Comparison of ENCODE assay signal across 8 cellular contexts in the genomic region with DNA sequence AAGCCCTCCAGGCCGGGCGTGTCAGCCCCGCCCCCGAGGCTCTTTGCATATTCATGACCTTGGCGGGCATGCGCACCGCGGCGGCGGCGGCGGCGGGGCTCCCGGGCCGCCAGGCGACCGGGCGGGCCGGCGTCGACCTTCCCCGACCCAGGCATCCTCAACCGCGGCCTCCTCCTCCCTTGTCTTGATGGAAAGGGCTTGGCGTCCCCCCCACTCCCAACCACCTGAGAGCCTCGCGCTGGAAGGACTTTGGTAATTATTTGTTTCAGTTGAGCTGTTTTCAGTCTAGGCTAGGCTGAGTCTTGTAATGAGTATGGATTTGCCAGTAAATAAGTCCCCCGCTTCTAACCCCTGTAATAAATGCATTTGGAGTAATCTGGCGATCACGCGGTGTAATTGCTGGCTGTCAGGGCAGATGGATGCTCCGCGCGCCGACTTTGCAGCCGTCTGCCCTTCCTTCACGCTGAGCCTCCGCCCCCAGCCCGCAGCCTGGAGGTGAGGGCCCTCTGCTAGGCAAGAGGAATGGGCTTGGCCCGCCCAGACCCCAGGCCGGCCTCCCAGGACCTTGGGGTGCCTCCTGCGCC. TPM values are rescaled to one million over a fixed set of nuclear protein-coding genes. Genes with fewer than 3 reads are reported as not detected.
DNase-seq lines count a peak whose midpoint lies in the region; TF ChIP-seq lines count a peak whose summit lies in the region.

No MANE protein-coding gene starts in this region.

- H3K9me2 ChIP-seq in Loucy (replicated peaks; ENCODE audit: low read depth, low read length) = no peaks in the 10 kb centered on the region

- H3K4me3 ChIP-seq in Loucy (ENCODE audit: low read length, poor library complexity, severe bottlenecking) = peak overlapping the region; percentile 35
- peak overlapping the region; percentile 36 for H3K4me3 ChIP-seq in ectodermal cell (ENCODE audit: insufficient read depth, low read depth, low read length)
- H3K4me3 ChIP-seq in mucosa of rectum (ENCODE audit: low read length in 2 of 2) = peak overlapping the region; percentile 14 to 63
- H3K4me3 ChIP-seq in HAP-1 = no peak overlapping the region

- H3K4me2 ChIP-seq in Loucy (ENCODE audit: low read depth, low read length, poor library complexity, severe bottlenecking) = peak overlapping the region; percentile 24

- H3K4me1 ChIP-seq in Loucy (ENCODE audit: insufficient read depth, low read length, poor library complexity, severe bottlenecking) = no peaks in the 10 kb centered on the region
- peaks cover 26% of the 10 kb centered on the region for H3K4me1 ChIP-seq in ectodermal cell (ENCODE audit: control insufficient read depth, insufficient read depth, low read length)
- H3K4me1 ChIP-seq in mucosa of rectum (ENCODE audit: control insufficient read depth in 2 of 2, insufficient read depth in 2 of 2, low read length in 2 of 2) = peaks cover 0 to 6% of the 10 kb centered on the region in 2 donors
- no peaks in the 10 kb centered on the region for H3K4me1 ChIP-seq in HAP-1

- whole genome bisulfite sequencing in ectodermal cell, 2 experiments = 3% methylated on average over 41 to 42 of the region's 42 CpGs

- no peak overlapping the region for H2AFZ ChIP-seq in Loucy (ENCODE audit: low read length)

- H4K20me1 ChIP-seq in Loucy (ENCODE audit: insufficient read depth, low read length, poor library complexity, severe bottlenecking) = no peaks in the 10 kb centered on the region

- in situ Hi-C loops in Caki2 (cut with HindIII; ENCODE audit: low pct_unique_long_range_greater_than_20kb, low sequenced_read_pairs) (no loop called here), HAP-1 (cut with MboI; ENCODE audit: low sequenced_read_pairs) (no loop called here)

- H3K27ac ChIP-seq in ectodermal cell (ENCODE audit: insufficient read depth, low read depth, low read length, poor library complexity, severe bottlenecking) = no peak overlapping the region
- no peak overlapping the region for H3K27ac ChIP-seq in mucosa of rectum (ENCODE audit: low read depth in 2 of 2, low read length in 2 of 2)

- H3K36me3 ChIP-seq in Loucy (ENCODE audit: insufficient read depth, low read length) = no peaks in the 10 kb centered on the region
- no peaks in the 10 kb centered on the region for H3K36me3 ChIP-seq in ectodermal cell (ENCODE audit: control insufficient read depth, insufficient read depth, low read length)
- H3K36me3 ChIP-seq in mucosa of rectum (ENCODE audit: control insufficient read depth in 2 of 2, insufficient read depth in 2 of 2, low read length in 2 of 2) = no peaks in the 10 kb centered on the region
- H3K36me3 ChIP-seq in HAP-1 (replicated peaks) = no peaks in the 10 kb centered on the region

- H3K9ac ChIP-seq in Loucy (ENCODE audit: low read depth, low read length, poor library complexity, severe bottlenecking) (no peak overlapping the region), mucosa of rectum (ENCODE audit: low read depth in 1 of 2, low read length in 2 of 2) (no peak overlapping the region)

- no peaks in the 10 kb centered on the region for H3F3A ChIP-seq in Loucy (ENCODE audit: low read depth)

- H3K9me3 ChIP-seq in Loucy (ENCODE audit: insufficient read depth, low read depth, low read length) = no peaks in the 10 kb centered on the region
- no peaks in the 10 kb centered on the region for H3K9me3 ChIP-seq in ectodermal cell (ENCODE audit: control insufficient read depth, low read length)
- H3K9me3 ChIP-seq in mucosa of rectum (ENCODE audit: control insufficient read depth in 2 of 2, low read length in 2 of 2) = no peaks in the 10 kb centered on the region
- no peaks in the 10 kb centered on the region for H3K9me3 ChIP-seq in HAP-1

- no peaks in the 10 kb centered on the region for H3K79me2 ChIP-seq in Loucy (ENCODE audit: insufficient read depth, low read length)

- no peak for TF ChIP-seq CTCF in Loucy (conservative IDR thresholded peaks at IDR 0.05; ENCODE audit: low read length)

- H3K27me3 ChIP-seq in Loucy (ENCODE audit: insufficient read depth, low read length, poor library complexity, severe bottlenecking) (no peaks in the 10 kb centered on the region), ectodermal cell (ENCODE audit: control insufficient read depth, insufficient read depth, low read length, poor library complexity, severe bottlenecking) (peaks cover 38% of the 10 kb centered on the region), mucosa of rectum (ENCODE audit: control insufficient read depth in 2 of 2, insufficient read depth in 2 of 2, low read length in 2 of 2) (peaks cover 2 to 9% of the 10 kb centered on the region in 2 donors), HAP-1 (ENCODE audit: low read depth) (no peaks in the 10 kb centered on the region)

- DNase-seq in Caki2 (ENCODE audit: low read depth) = peak; percentile 19
- DNase-seq in activated CD4-positive, alpha-beta T cell treated with anti-CD3 and anti-CD28 coated beads, Interleukin-2, amount 50 U/mL, for 1 hour = peak; percentile 49
- peak; percentile 25 for DNase-seq in stimulated activated CD8-positive, alpha-beta memory T cell treated with anti-CD3 and anti-CD28 coated beads, Interleukin-7, amount 100 ng/mL, for 1 hour (ENCODE audit: low read depth in 2 of 2)
- no peak for DNase-seq in HAP-1 (ENCODE audit: low spot score in 2 of 2)
- DNase-seq in middle frontal gyrus (ENCODE audit: extremely low spot score, low spot score) = no peak

RNA-seq across cellular contexts. Expression of gene FLRT1, which starts 25.2 kb away (rescaled TPM):
- 0.03 and 0.37 TPM in 2 replicates for total RNA-seq in Caki2 (2014; rRNA removed; shearing (Covaris generic); ENCODE audit: low replicate concordance)
- polyA plus RNA-seq in ectodermal cell (2013, experiment 1 of 4) = 1.3 TPM
- 1.5 TPM for polyA plus RNA-seq in ectodermal cell (2013, experiment 2 of 4)
- polyA plus RNA-seq in ectodermal cell (2013, experiment 3 of 4) = 0.96 TPM
- 1.5 TPM for polyA plus RNA-seq in ectodermal cell (2013, experiment 4 of 4)

Comparison
In these comparisons a context has a peak if more than half of its experiments do, and no peak if none do; other contexts are left out.
1. DNase-seq: peak in Caki2 (single experiment), activated CD4-positive, alpha-beta T cell treated with anti-CD3 and anti-CD28 coated beads, Interleukin-2, amount 50 U/mL, for 1 hour (single experiment) and stimulated activated CD8-positive, alpha-beta memory T cell treated with anti-CD3 and anti-CD28 coated beads, Interleukin-7, amount 100 ng/mL, for 1 hour (2 of 2); none in HAP-1 (0 of 2) and middle frontal gyrus (single experiment).